In genomic region chr16:85421338-85422123, GRCh38 we compare ENCODE assay signal across 10 cellular contexts.
DNase-seq lines count a peak whose midpoint lies in the region; ATAC-seq, FAIRE-seq and TF ChIP-seq lines count a peak whose summit lies in the region.
"Had no signal": no experiment of that assay in that cellular context is flagged by ENCODE, and none has a peak within 500 bp of the region (broad histone marks: within the 10 kb centered on the region; RNA-seq: fewer than 3 reads in every experiment).

No MANE protein-coding gene starts in this region.

- FAIRE-seq in kidney (lab: Jason Lieb, UNC), result no peak
- FAIRE-seq: A204.1 had no signal

- H3K36me3 ChIP-seq in SK-N-MC (ENCODE audit: insufficient read depth, low read length) (no peaks in the 10 kb centered on the region), kidney (ENCODE audit: control insufficient read depth in 1 of 2, insufficient read depth in 2 of 2, low read length in 2 of 2) (no peaks in the 10 kb centered on the region)
- H3K36me3 ChIP-seq: gastroesophageal sphincter had no signal

- no peak for TF ChIP-seq CTCF in kidney (IDR thresholded peaks at IDR 0.05; ENCODE audit: borderline replicate concordance, extremely low read depth, insufficient read depth)

- H3K4me3 ChIP-seq in SK-N-MC (peak overlapping the region; percentile 71), kidney (ENCODE audit: low read length in 2 of 2) (no peak overlapping the region)
- H3K4me3 ChIP-seq: gastroesophageal sphincter had no signal

- H3K9ac ChIP-seq in SK-N-MC (ENCODE audit: insufficient read length) (no peak overlapping the region), kidney (ENCODE audit: low read length in 2 of 2) (no peak overlapping the region)

- H3K27ac ChIP-seq in SK-N-MC (no peak overlapping the region), kidney (ENCODE audit: low read depth in 2 of 2, low read length in 2 of 2) (no peak overlapping the region)
- H3K27ac ChIP-seq: gastroesophageal sphincter had no signal

- ATAC-seq in activated CD4-positive, CD25-positive, alpha-beta regulatory T cell treated with anti-CD3 and anti-CD28 coated beads, Interleukin-2, amount 50 U/mL, for 24 hours, result no peak
- ATAC-seq in sciatic nerve, result peak; percentile 5

- DNase-seq in activated CD4-positive, CD25-positive, alpha-beta regulatory T cell treated with anti-CD3 and anti-CD28 coated beads, Interleukin-2, amount 50 U/mL, for 72 hours, result peak; percentile 19
- DNase-seq in SK-N-MC (ENCODE audit: low read depth, low spot score), result no peak
- peak; percentile 67 for DNase-seq in kidney
- DNase-seq in sciatic nerve (ENCODE audit: low spot score), result peak; percentile 55
- DNase-seq in activated CD4-positive, alpha-beta T cell treated with anti-CD3 and anti-CD28 coated beads, Interleukin-2, amount 50 U/mL, for 4 hours, result no peak
- DNase-seq in OCI-M2 (lab: John Stamatoyannopoulos, UW; ENCODE audit: unreplicated experiment), result no peak
- no peak for DNase-seq in medulla oblongata (ENCODE audit: extremely low spot score)

- H3K9me3 ChIP-seq in SK-N-MC (ENCODE audit: low read depth, low read length) (no peaks in the 10 kb centered on the region), kidney (ENCODE audit: control insufficient read depth in 1 of 2, low read length in 2 of 2) (no peaks in the 10 kb centered on the region)
- H3K9me3 ChIP-seq: gastroesophageal sphincter had no signal

- H3K4me1 ChIP-seq in kidney (ENCODE audit: control insufficient read depth in 1 of 2, insufficient read depth in 1 of 2, low read depth in 1 of 2, low read length in 2 of 2), result peaks cover 9 to 12% of the 10 kb centered on the region in 2 donors

- intact Hi-C loops in kidney (cut with DNase I) (no loop called here), sciatic nerve (cut with DNase I) (loop anchor here (10.0 kb wide), 1 partner anchor 183 kb away; no protein-coding TSS in a partner anchor)

Comparison
In these comparisons a context has a peak if more than half of its experiments do, and no peak if none do; other contexts are left out.
1. DNase-seq: peak in activated CD4-positive, CD25-positive, alpha-beta regulatory T cell treated with anti-CD3 and anti-CD28 coated beads, Interleukin-2, amount 50 U/mL, for 72 hours (single experiment), kidney (single experiment) and sciatic nerve (single experiment); none in SK-N-MC (single experiment), activated CD4-positive, alpha-beta T cell treated with anti-CD3 and anti-CD28 coated beads, Interleukin-2, amount 50 U/mL, for 4 hours (0 of 2), OCI-M2 (single experiment) and medulla oblongata (single experiment).